In the genomic region with DNA sequence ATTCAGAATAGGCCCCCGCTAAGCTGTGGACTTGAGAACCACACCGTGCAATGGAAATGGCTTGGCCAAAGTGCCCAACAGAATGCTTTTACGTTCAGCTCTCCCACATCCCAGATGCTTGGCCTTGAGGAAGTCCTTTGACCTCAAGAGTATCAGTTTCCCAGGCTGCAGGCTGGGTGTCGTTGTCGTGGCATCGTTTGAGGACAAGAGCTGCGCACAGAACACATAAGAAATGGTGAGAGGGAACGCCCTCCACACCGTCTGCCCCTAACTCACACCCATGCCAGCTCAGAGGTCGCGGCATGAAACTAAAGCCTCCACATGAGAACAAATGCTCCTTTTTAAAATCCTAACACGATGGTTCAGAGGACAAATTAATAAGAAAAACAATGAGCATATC, we compare ENCODE assay signal across 14 cellular contexts. TPM values are rescaled to one million over a fixed set of nuclear protein-coding genes. Genes with fewer than 3 reads are reported as not detected.
DNase-seq lines count a peak whose midpoint lies in the region; ATAC-seq and TF ChIP-seq lines count a peak whose summit lies in the region.
"Had no signal": no experiment of that assay in that cellular context is flagged by ENCODE, and none has a peak within 500 bp of the region (broad histone marks: within the 10 kb centered on the region; RNA-seq: fewer than 3 reads in every experiment).

No MANE protein-coding gene starts in this region.

- no peak overlapping the region for H3K4me3 ChIP-seq in RWPE2 (ENCODE audit: severe bottlenecking)
- H3K4me3 ChIP-seq: GM12878, GM23338 had no signal

- no peaks in the 10 kb centered on the region for H3K36me3 ChIP-seq in RWPE2 (ENCODE audit: low read depth)

- ATAC-seq in activated naive CD8-positive, alpha-beta T cell treated with anti-CD3 and anti-CD28 coated beads, Interleukin-2, amount 50 U/mL, for 24 hours: no peak
- ATAC-seq in RWPE2 (ENCODE audit: low read depth): no peak
- ATAC-seq in natural killer cell treated with Interleukin-12 subunit alpha and Interleukin-12 subunit beta and Interleukin-15 and Interleukin-18, amount 100 ng/mL, for 72 hours: no peak
- ATAC-seq in HG02938 (IDR thresholded peaks at IDR 0.05; ENCODE audit: unreplicated experiment): no peak
- ATAC-seq: GM23338 had no signal

- H3K27ac Mint-ChIP-seq in activated naive CD8-positive, alpha-beta T cell treated with anti-CD3 and anti-CD28 coated beads, Interleukin-2, amount 50 U/mL, for 24 hours: peak overlapping the region; percentile 35
- H3K27ac Mint-ChIP-seq in activated naive CD8-positive, alpha-beta T cell treated with anti-CD3 and anti-CD28 coated beads for 36 hours: no peak overlapping the region
- H3K27ac Mint-ChIP-seq in natural killer cell treated with Interleukin-12 subunit alpha and Interleukin-12 subunit beta and Interleukin-15 and Interleukin-18, amount 100 ng/mL, for 72 hours: peak overlapping the region; percentile 54 to 78
- H3K27ac Mint-ChIP-seq: GM23338 had no signal

- no peak for DNase-seq in activated naive CD8-positive, alpha-beta T cell treated with anti-CD3 and anti-CD28 coated beads, Interleukin-2, amount 50 U/mL, for 24 hours
- DNase-seq in activated naive CD8-positive, alpha-beta T cell treated with anti-CD3 and anti-CD28 coated beads for 36 hours: no peak
- DNase-seq in RWPE2 (ENCODE audit: low spot score): peak; percentile 52
- no peak for DNase-seq in natural killer cell treated with Interleukin-12 subunit alpha and Interleukin-12 subunit beta and Interleukin-15 and Interleukin-18, amount 100 ng/mL, for 72 hours (ENCODE audit: low spot score)
- DNase-seq in cerebellar cortex (ENCODE audit: low spot score): no peak
- no peak for DNase-seq in cardiac septum (ENCODE audit: low spot score)
- DNase-seq: ACHN; C1 segment of cervical spinal cord; CD4-positive, alpha-beta T cell; DMS79; H7 had no signal

- H3K4me1 Mint-ChIP-seq in activated naive CD8-positive, alpha-beta T cell treated with anti-CD3 and anti-CD28 coated beads, Interleukin-2, amount 50 U/mL, for 24 hours: peaks cover 40% of the 10 kb centered on the region
- peaks cover 35% of the 10 kb centered on the region for H3K4me1 Mint-ChIP-seq in activated naive CD8-positive, alpha-beta T cell treated with anti-CD3 and anti-CD28 coated beads for 36 hours
- H3K4me1 Mint-ChIP-seq in natural killer cell treated with Interleukin-12 subunit alpha and Interleukin-12 subunit beta and Interleukin-15 and Interleukin-18, amount 100 ng/mL, for 72 hours (ENCODE audit: low read depth in 2 of 2): peaks cover 75 to 80% of the 10 kb centered on the region in 2 donors

- no peaks in the 10 kb centered on the region for H3K4me1 ChIP-seq in RWPE2 (ENCODE audit: insufficient read depth, poor library complexity, severe bottlenecking)

- TF ChIP-seq CTCF in RWPE2 (IDR thresholded peaks at IDR 0.05; ENCODE audit: poor library complexity, severe bottlenecking): no peak

- no peak overlapping the region for H3K27ac ChIP-seq in RWPE2 (ENCODE audit: poor library complexity, severe bottlenecking)

- intact Hi-C loops in cardiac septum (cut with DNase I): no loop called here

- H3K27me3 ChIP-seq in RWPE2 (ENCODE audit: insufficient read depth, poor library complexity, severe bottlenecking): no peaks in the 10 kb centered on the region

- no peaks in the 10 kb centered on the region for H3K9me3 ChIP-seq in RWPE2 (ENCODE audit: severe bottlenecking)

- H3K4me3 Mint-ChIP-seq in activated naive CD8-positive, alpha-beta T cell treated with anti-CD3 and anti-CD28 coated beads, Interleukin-2, amount 50 U/mL, for 24 hours: no peak overlapping the region
- no peak overlapping the region for H3K4me3 Mint-ChIP-seq in activated naive CD8-positive, alpha-beta T cell treated with anti-CD3 and anti-CD28 coated beads for 36 hours
- peak overlapping the region; percentile 41 for H3K4me3 Mint-ChIP-seq in natural killer cell treated with Interleukin-12 subunit alpha and Interleukin-12 subunit beta and Interleukin-15 and Interleukin-18, amount 100 ng/mL, for 72 hours
- H3K4me3 Mint-ChIP-seq: CD4-positive, alpha-beta T cell; GM23338 had no signal

- H3K36me3 Mint-ChIP-seq in activated naive CD8-positive, alpha-beta T cell treated with anti-CD3 and anti-CD28 coated beads, Interleukin-2, amount 50 U/mL, for 24 hours (ENCODE audit: low read depth): peaks cover 39% of the 10 kb centered on the region
- H3K36me3 Mint-ChIP-seq in activated naive CD8-positive, alpha-beta T cell treated with anti-CD3 and anti-CD28 coated beads for 36 hours: peaks cover 30% of the 10 kb centered on the region
- H3K36me3 Mint-ChIP-seq in natural killer cell treated with Interleukin-12 subunit alpha and Interleukin-12 subunit beta and Interleukin-15 and Interleukin-18, amount 100 ng/mL, for 72 hours: peaks cover 10% of the 10 kb centered on the region

- H3K9me3 Mint-ChIP-seq in activated naive CD8-positive, alpha-beta T cell treated with anti-CD3 and anti-CD28 coated beads, Interleukin-2, amount 50 U/mL, for 24 hours: no peaks in the 10 kb centered on the region
- H3K9me3 Mint-ChIP-seq in activated naive CD8-positive, alpha-beta T cell treated with anti-CD3 and anti-CD28 coated beads for 36 hours: no peaks in the 10 kb centered on the region
- no peaks in the 10 kb centered on the region for H3K9me3 Mint-ChIP-seq in natural killer cell treated with Interleukin-12 subunit alpha and Interleukin-12 subunit beta and Interleukin-15 and Interleukin-18, amount 100 ng/mL, for 72 hours
- H3K9me3 Mint-ChIP-seq: CD4-positive, alpha-beta T cell; GM23338 had no signal

- H3K27me3 Mint-ChIP-seq in activated naive CD8-positive, alpha-beta T cell treated with anti-CD3 and anti-CD28 coated beads, Interleukin-2, amount 50 U/mL, for 24 hours: no peaks in the 10 kb centered on the region
- no peaks in the 10 kb centered on the region for H3K27me3 Mint-ChIP-seq in activated naive CD8-positive, alpha-beta T cell treated with anti-CD3 and anti-CD28 coated beads for 36 hours
- no peaks in the 10 kb centered on the region for H3K27me3 Mint-ChIP-seq in natural killer cell treated with Interleukin-12 subunit alpha and Interleukin-12 subunit beta and Interleukin-15 and Interleukin-18, amount 100 ng/mL, for 72 hours
- H3K27me3 Mint-ChIP-seq: CD4-positive, alpha-beta T cell had no signal

RNA-seq across cellular contexts. Expression of gene NFATC2, which starts 37.0 kb away (rescaled TPM):
- total RNA-seq in activated naive CD8-positive, alpha-beta T cell treated with anti-CD3 and anti-CD28 coated beads for 36 hours: 10 to 100 TPM; 31.0 to 31.7 TPM
- 10 to 100 TPM; 83.3 to 97.1 TPM for total RNA-seq in natural killer cell treated with Interleukin-12 subunit alpha and Interleukin-12 subunit beta and Interleukin-15 and Interleukin-18, amount 100 ng/mL, for 72 hours
- 4.3 TPM for total RNA-seq in cardiac septum
